In the genomic region with DNA sequence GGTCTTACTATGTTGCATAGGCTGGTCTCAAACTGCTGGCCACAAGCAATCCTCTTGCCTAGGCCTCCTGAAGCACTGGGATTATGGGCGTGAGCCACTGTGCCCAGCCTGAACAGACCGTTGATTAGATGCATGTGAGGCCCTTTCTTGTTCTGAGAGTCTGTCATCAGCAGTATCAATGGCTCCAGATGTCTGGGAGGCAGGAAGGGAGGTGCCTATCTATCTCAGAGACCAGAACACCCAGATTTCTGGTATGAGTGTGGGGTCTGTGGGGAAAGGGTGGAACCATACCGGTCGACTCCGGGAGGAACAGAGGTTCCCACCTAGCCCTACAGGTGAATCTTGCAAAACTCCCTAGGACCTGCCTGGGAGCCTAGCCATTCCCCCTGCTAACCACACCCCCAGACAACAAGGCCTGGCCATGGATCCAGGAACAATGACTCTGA, we compare ENCODE assay signal across 1 cellular context.
TF ChIP-seq lines count a peak whose summit lies in the region.

No MANE protein-coding gene starts in this region.

TF ChIP-seq in K562, 482 proteins besides CTCF, POLR2A, EP300 and RAD21 (continued from another document and continues in another):
- TF ChIP-seq, protein P1, sequence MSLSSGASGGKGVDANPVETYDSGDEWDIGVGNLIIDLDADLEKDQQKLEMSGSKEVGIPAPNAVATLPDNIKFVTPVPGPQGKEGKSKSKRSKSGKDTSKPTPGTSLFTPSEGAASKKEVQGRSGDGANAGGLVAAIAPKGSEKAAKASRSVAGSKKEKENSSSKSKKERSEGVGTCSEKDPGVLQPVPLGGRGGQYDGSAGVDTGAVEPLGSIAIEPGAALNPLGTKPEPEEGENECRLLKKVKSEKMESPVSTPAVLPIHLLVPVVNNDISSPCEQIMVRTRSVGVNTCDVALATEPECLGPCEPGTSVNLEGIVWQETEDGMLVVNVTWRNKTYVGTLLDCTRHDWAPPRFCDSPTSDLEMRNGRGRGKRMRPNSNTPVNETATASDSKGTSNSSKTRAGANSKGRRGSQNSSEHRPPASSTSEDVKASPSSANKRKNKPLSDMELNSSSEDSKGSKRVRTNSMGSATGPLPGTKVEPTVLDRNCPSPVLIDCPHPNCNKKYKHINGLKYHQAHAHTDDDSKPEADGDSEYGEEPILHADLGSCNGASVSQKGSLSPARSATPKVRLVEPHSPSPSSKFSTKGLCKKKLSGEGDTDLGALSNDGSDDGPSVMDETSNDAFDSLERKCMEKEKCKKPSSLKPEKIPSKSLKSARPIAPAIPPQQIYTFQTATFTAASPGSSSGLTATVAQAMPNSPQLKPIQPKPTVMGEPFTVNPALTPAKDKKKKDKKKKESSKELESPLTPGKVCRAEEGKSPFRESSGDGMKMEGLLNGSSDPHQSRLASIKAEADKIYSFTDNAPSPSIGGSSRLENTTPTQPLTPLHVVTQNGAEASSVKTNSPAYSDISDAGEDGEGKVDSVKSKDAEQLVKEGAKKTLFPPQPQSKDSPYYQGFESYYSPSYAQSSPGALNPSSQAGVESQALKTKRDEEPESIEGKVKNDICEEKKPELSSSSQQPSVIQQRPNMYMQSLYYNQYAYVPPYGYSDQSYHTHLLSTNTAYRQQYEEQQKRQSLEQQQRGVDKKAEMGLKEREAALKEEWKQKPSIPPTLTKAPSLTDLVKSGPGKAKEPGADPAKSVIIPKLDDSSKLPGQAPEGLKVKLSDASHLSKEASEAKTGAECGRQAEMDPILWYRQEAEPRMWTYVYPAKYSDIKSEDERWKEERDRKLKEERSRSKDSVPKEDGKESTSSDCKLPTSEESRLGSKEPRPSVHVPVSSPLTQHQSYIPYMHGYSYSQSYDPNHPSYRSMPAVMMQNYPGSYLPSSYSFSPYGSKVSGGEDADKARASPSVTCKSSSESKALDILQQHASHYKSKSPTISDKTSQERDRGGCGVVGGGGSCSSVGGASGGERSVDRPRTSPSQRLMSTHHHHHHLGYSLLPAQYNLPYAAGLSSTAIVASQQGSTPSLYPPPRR (CRISPR knock-in tag; IDR thresholded peaks at IDR 0.05; ENCODE audit: borderline replicate concordance): no peak
- TF ChIP-seq ZNF583 (CRISPR knock-in tag; IDR thresholded peaks at IDR 0.05): peak; percentile 22; the same call in 1 of the 2 replicates
- TF ChIP-seq ZNF311 (CRISPR knock-in tag; IDR thresholded peaks at IDR 0.05): no peak; the same call in 1 of the 2 replicates
- no peak for TF ChIP-seq ZNF436 (CRISPR knock-in tag; IDR thresholded peaks at IDR 0.05)
- TF ChIP-seq ZSCAN32 (CRISPR knock-in tag; IDR thresholded peaks at IDR 0.05): no peak
- TF ChIP-seq, protein P2, sequence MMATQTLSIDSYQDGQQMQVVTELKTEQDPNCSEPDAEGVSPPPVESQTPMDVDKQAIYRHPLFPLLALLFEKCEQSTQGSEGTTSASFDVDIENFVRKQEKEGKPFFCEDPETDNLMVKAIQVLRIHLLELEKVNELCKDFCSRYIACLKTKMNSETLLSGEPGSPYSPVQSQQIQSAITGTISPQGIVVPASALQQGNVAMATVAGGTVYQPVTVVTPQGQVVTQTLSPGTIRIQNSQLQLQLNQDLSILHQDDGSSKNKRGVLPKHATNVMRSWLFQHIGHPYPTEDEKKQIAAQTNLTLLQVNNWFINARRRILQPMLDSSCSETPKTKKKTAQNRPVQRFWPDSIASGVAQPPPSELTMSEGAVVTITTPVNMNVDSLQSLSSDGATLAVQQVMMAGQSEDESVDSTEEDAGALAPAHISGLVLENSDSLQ (IDR thresholded peaks at IDR 0.05): peak; percentile 19; the same call in 1 of the 2 replicates
- TF ChIP-seq CBX8 (IDR thresholded peaks at IDR 0.05; ENCODE audit: borderline replicate concordance, extremely low read depth, low read depth, low read length, poor library complexity, severe bottlenecking): no peak
- no peak for TF ChIP-seq MED1 (CRISPR knock-in tag; IDR thresholded peaks at IDR 0.05; ENCODE audit: borderline replicate concordance)
- no peak for TF ChIP-seq MAFF (IDR thresholded peaks at IDR 0.05; ENCODE audit: low read length)
- TF ChIP-seq PHB (CRISPR knock-in tag; IDR thresholded peaks at IDR 0.05): no peak
- no peak for TF ChIP-seq CHD2 (IDR thresholded peaks at IDR 0.05; ENCODE audit: low read depth, low read length)
- TF ChIP-seq KAT8 (IDR thresholded peaks at IDR 0.05; ENCODE audit: low read depth): no peak
- TF ChIP-seq FOXK1 (CRISPR knock-in tag; IDR thresholded peaks at IDR 0.05; ENCODE audit: borderline replicate concordance): no peak; the same call in 1 of the 2 replicates
- no peak for TF ChIP-seq ZNF561 (CRISPR knock-in tag; conservative IDR thresholded peaks at IDR 0.05)
- TF ChIP-seq, protein P3, sequence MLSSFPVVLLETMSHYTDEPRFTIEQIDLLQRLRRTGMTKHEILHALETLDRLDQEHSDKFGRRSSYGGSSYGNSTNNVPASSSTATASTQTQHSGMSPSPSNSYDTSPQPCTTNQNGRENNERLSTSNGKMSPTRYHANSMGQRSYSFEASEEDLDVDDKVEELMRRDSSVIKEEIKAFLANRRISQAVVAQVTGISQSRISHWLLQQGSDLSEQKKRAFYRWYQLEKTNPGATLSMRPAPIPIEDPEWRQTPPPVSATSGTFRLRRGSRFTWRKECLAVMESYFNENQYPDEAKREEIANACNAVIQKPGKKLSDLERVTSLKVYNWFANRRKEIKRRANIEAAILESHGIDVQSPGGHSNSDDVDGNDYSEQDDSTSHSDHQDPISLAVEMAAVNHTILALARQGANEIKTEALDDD (IDR thresholded peaks at IDR 0.05): no peak
- TF ChIP-seq ZNF780A (CRISPR knock-in tag; IDR thresholded peaks at IDR 0.05): no peak
- peak; percentile 95 to 96 for TF ChIP-seq KDM1A (IDR thresholded peaks at IDR 0.05)
- TF ChIP-seq, protein P4, sequence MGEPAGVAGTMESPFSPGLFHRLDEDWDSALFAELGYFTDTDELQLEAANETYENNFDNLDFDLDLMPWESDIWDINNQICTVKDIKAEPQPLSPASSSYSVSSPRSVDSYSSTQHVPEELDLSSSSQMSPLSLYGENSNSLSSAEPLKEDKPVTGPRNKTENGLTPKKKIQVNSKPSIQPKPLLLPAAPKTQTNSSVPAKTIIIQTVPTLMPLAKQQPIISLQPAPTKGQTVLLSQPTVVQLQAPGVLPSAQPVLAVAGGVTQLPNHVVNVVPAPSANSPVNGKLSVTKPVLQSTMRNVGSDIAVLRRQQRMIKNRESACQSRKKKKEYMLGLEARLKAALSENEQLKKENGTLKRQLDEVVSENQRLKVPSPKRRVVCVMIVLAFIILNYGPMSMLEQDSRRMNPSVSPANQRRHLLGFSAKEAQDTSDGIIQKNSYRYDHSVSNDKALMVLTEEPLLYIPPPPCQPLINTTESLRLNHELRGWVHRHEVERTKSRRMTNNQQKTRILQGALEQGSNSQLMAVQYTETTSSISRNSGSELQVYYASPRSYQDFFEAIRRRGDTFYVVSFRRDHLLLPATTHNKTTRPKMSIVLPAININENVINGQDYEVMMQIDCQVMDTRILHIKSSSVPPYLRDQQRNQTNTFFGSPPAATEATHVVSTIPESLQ (CRISPR knock-in tag; IDR thresholded peaks at IDR 0.05): no peak; the same call in 1 of the 2 replicates
- no peak for TF ChIP-seq FOS (IDR thresholded peaks at IDR 0.05; ENCODE audit: extremely low read depth, insufficient read length)
- TF ChIP-seq, protein P5, sequence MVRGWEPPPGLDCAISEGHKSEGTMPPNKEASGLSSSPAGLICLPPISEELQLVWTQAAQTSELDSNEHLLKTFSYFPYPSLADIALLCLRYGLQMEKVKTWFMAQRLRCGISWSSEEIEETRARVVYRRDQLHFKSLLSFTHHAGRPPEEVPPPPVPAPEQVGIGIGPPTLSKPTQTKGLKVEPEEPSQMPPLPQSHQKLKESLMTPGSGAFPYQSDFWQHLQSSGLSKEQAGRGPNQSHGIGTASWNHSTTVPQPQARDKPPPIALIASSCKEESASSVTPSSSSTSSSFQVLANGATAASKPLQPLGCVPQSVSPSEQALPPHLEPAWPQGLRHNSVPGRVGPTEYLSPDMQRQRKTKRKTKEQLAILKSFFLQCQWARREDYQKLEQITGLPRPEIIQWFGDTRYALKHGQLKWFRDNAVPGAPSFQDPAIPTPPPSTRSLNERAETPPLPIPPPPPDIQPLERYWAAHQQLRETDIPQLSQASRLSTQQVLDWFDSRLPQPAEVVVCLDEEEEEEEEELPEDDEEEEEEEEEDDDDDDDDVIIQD (CRISPR knock-in tag; IDR thresholded peaks at IDR 0.05): no peak
- peak; percentile 54; the same call in 1 of the 2 replicates for TF ChIP-seq EP400 (IDR thresholded peaks at IDR 0.05)
- no peak for TF ChIP-seq ESRRA (IDR thresholded peaks at IDR 0.05; ENCODE audit: borderline replicate concordance, low read depth)
- no peak for TF ChIP-seq KDM2B (CRISPR knock-in tag; IDR thresholded peaks at IDR 0.05)
- no peak for TF ChIP-seq HCFC1 (IDR thresholded peaks at IDR 0.05; ENCODE audit: low read depth, low read length)
- TF ChIP-seq, protein P6, sequence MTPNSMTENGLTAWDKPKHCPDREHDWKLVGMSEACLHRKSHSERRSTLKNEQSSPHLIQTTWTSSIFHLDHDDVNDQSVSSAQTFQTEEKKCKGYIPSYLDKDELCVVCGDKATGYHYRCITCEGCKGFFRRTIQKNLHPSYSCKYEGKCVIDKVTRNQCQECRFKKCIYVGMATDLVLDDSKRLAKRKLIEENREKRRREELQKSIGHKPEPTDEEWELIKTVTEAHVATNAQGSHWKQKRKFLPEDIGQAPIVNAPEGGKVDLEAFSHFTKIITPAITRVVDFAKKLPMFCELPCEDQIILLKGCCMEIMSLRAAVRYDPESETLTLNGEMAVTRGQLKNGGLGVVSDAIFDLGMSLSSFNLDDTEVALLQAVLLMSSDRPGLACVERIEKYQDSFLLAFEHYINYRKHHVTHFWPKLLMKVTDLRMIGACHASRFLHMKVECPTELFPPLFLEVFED (CRISPR knock-in tag; conservative IDR thresholded peaks at IDR 0.05): no peak
- no peak for TF ChIP-seq ZNF830 (CRISPR knock-in tag; IDR thresholded peaks at IDR 0.05)
- TF ChIP-seq RNF2 (IDR thresholded peaks at IDR 0.05): peak; percentile 93
- TF ChIP-seq, protein P7, sequence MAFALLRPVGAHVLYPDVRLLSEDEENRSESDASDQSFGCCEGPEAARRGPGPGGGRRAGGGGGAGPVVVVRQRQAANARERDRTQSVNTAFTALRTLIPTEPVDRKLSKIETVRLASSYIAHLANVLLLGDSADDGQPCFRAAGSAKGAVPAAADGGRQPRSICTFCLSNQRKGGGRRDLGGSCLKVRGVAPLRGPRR (CRISPR knock-in tag; IDR thresholded peaks at IDR 0.05): no peak
- TF ChIP-seq PHB2 (IDR thresholded peaks at IDR 0.05; ENCODE audit: low read depth): peak; percentile 14; the same call in 1 of the 2 replicates
- TF ChIP-seq ZZZ3 (IDR thresholded peaks at IDR 0.05): no peak
- TF ChIP-seq POLR3A (IDR thresholded peaks at IDR 0.05; ENCODE audit: borderline replicate concordance, extremely low read depth, insufficient read depth, insufficient read length): no peak
- TF ChIP-seq PRMT5 (CRISPR knock-in tag; IDR thresholded peaks at IDR 0.05): no peak
- peak; percentile 91 for TF ChIP-seq DPF2 (IDR thresholded peaks at IDR 0.05)
- no peak for TF ChIP-seq KAT7 (CRISPR knock-in tag; IDR thresholded peaks at IDR 0.05; ENCODE audit: borderline replicate concordance)
- TF ChIP-seq MAZ (CRISPR knock-in tag; conservative IDR thresholded peaks at IDR 0.05 in 1 of 2, IDR thresholded peaks at IDR 0.05 in 1 of 2): no peak
- no peak for TF ChIP-seq MBD2 (IDR thresholded peaks at IDR 0.05; ENCODE audit: borderline replicate concordance, low read depth)
- TF ChIP-seq, protein P8, sequence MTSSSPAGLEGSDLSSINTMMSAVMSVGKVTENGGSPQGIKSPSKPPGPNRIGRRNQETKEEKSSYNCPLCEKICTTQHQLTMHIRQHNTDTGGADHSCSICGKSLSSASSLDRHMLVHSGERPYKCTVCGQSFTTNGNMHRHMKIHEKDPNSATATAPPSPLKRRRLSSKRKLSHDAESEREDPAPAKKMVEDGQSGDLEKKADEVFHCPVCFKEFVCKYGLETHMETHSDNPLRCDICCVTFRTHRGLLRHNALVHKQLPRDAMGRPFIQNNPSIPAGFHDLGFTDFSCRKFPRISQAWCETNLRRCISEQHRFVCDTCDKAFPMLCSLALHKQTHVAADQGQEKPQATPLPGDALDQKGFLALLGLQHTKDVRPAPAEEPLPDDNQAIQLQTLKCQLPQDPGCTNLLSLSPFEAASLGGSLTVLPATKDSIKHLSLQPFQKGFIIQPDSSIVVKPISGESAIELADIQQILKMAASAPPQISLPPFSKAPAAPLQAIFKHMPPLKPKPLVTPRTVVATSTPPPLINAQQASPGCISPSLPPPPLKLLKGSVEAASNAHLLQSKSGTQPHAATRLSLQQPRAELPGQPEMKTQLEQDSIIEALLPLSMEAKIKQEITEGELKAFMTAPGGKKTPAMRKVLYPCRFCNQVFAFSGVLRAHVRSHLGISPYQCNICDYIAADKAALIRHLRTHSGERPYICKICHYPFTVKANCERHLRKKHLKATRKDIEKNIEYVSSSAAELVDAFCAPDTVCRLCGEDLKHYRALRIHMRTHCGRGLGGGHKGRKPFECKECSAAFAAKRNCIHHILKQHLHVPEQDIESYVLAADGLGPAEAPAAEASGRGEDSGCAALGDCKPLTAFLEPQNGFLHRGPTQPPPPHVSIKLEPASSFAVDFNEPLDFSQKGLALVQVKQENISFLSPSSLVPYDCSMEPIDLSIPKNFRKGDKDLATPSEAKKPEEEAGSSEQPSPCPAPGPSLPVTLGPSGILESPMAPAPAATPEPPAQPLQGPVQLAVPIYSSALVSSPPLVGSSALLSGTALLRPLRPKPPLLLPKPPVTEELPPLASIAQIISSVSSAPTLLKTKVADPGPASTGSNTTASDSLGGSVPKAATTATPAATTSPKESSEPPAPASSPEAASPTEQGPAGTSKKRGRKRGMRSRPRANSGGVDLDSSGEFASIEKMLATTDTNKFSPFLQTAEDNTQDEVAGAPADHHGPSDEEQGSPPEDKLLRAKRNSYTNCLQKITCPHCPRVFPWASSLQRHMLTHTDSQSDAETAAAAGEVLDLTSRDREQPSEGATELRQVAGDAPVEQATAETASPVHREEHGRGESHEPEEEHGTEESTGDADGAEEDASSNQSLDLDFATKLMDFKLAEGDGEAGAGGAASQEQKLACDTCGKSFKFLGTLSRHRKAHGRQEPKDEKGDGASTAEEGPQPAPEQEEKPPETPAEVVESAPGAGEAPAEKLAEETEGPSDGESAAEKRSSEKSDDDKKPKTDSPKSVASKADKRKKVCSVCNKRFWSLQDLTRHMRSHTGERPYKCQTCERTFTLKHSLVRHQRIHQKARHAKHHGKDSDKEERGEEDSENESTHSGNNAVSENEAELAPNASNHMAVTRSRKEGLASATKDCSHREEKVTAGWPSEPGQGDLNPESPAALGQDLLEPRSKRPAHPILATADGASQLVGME (CRISPR knock-in tag; IDR thresholded peaks at IDR 0.05): no peak
- no peak for TF ChIP-seq RBM22 (IDR thresholded peaks at IDR 0.05; ENCODE audit: low read depth, low read length, poor library complexity, severe bottlenecking)
- TF ChIP-seq ELF4 (CRISPR knock-in tag; IDR thresholded peaks at IDR 0.05): no peak
- TF ChIP-seq RHOXF2B (CRISPR knock-in tag; conservative IDR thresholded peaks at IDR 0.05): no peak
- TF ChIP-seq, protein P9, sequence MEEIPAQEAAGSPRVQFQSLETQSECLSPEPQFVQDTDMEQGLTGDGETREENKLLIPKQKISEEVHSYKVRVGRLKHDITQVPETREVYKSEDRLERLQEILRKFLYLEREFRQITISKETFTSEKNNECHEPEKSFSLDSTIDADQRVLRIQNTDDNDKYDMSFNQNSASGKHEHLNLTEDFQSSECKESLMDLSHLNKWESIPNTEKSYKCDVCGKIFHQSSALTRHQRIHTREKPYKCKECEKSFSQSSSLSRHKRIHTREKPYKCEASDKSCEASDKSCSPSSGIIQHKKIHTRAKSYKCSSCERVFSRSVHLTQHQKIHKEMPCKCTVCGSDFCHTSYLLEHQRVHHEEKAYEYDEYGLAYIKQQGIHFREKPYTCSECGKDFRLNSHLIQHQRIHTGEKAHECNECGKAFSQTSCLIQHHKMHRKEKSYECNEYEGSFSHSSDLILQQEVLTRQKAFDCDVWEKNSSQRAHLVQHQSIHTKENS (CRISPR knock-in tag; IDR thresholded peaks at IDR 0.05): no peak
- no peak for TF ChIP-seq HNRNPH1 (optimal IDR thresholded peaks at IDR 0.05; ENCODE audit: low read depth, low read length)
- TF ChIP-seq ELF2 (CRISPR knock-in tag; IDR thresholded peaks at IDR 0.05): no peak
